Comparison of ENCODE assay signal across 25 cellular contexts in the genomic region with DNA sequence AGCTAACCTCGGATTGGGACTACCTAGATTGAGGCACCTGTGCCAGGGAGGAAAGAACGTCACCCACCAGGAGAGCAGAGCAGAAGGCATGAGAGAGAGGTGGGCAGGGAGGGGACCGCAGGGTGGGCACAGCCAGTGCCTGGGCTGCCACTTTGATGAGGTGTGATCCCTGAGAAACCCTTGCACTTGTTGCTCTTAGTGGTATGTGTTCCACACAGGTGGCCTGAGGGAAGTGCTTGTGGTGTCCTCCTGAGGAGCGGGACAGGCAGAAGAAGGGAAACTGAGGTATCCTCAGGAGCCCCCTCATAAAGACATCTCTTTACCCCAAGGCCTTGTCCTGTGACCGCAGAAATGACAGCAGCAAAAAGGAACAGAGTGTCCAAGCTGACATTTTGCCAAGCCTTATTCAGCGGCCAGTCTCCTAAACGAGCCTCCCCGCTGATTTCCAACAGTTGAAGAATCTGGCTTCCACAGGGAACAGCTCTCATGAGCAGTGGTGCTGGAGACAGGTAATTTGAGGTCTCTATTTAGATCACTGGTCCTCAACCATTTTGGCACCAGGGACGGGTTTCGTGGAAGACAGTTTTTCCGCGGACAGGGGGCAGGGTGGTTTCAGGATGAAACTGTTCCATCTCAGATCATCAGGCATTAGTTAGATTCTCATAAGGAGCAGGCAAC.
DNase-seq lines count a peak whose midpoint lies in the region; ATAC-seq and TF ChIP-seq lines count a peak whose summit lies in the region.
"Had no signal": no experiment of that assay in that cellular context is flagged by ENCODE, and none has a peak within 500 bp of the region (broad histone marks: within the 10 kb centered on the region; RNA-seq: fewer than 3 reads in every experiment).

No MANE protein-coding gene starts in this region.

- ATAC-seq in Right ventricle myocardium superior (ENCODE audit: poor library complexity): no peak
- ATAC-seq in activated T-cell treated with anti-CD3 and anti-CD28 coated beads, Interleukin-2, amount 50 U/mL, for 4 hours: no peak
- no peak for ATAC-seq in GM21737 (IDR thresholded peaks at IDR 0.05; ENCODE audit: unreplicated experiment)
- ATAC-seq: activated CD4-positive, CD25-positive, alpha-beta regulatory T cell treated with anti-CD3 and anti-CD28 coated beads, Interleukin-2, amount 50 U/mL, for 24 hours; left ventricle myocardium superior; stimulated activated naive B cell treated with anti-CD40 and anti-IgM and Interleukin-4, amounts not matched to agents 10 μg/mL and 1 μg/mL and 100 μg/mL, for 72 hours had no signal

- H4K20me1 ChIP-seq in neural progenitor cell (ENCODE audit: low read depth): no peaks in the 10 kb centered on the region

- CTCF ChIA-PET in AG04450 (lab: Charles Lee): no interaction called here

- in situ Hi-C loops in brain microvascular endothelial cell (cut with HindIII; ENCODE audit: low pct_ligation_motif_present, low sequenced_read_pairs): no loop called here

- H3K4me1 ChIP-seq in neural progenitor cell: peaks cover 4% of the 10 kb centered on the region
- H3K4me1 ChIP-seq: testis had no signal

- H3K36me3 ChIP-seq in brain microvascular endothelial cell (replicated peaks): no peaks in the 10 kb centered on the region
- no peaks in the 10 kb centered on the region for H3K36me3 ChIP-seq in neural progenitor cell

- no peak overlapping the region for H3K4me2 ChIP-seq in neural progenitor cell
- H3K4me2 ChIP-seq: hepatocyte had no signal

- DNase-seq in AG04450 (ENCODE audit: low read depth, low spot score) (no peak), HFFc6 (no peak), brain microvascular endothelial cell (no peak), neural progenitor cell (ENCODE audit: low spot score) (no peak), Right ventricle myocardium superior (no peak)
- DNase-seq in activated naive CD8-positive, alpha-beta T cell treated with anti-CD3 and anti-CD28 coated beads for 36 hours: no peak
- DNase-seq in activated T-cell treated with anti-CD3 and anti-CD28 coated beads, Interleukin-2, amount 50 U/mL, for 4 hours: no peak
- DNase-seq: activated CD8-positive, alpha-beta memory T cell treated with anti-CD3 and anti-CD28 coated beads for 24 hours; activated naive CD4-positive, alpha-beta T cell treated with anti-CD3 and anti-CD28 coated beads for 36 hours; activated T-cell treated with anti-CD3 and anti-CD28 coated beads, Interleukin-2, amount 50 U/mL, for 48 hours; central memory CD4-positive, alpha-beta T cell; DND-41; Kasumi-1; left ventricle myocardium superior; NCI-H1105; NCI-H2081 treated with DMSO at 0.1 percent for 48 hours; NCI-H524; small intestine; stimulated activated CD4-positive, alpha-beta T cell treated with anti-CD3 and anti-CD28 coated beads, Interleukin-2, amount 100 ng/mL, for 48 hours; stimulated activated naive B cell treated with anti-CD40 and anti-IgM and Interleukin-4, amounts not matched to agents 10 μg/mL and 1 μg/mL and 100 μg/mL, for 72 hours; SW 1271; testis had no signal

- H3K4me3 Mint-ChIP-seq in HFFc6: peak overlapping the region; percentile 78
- H3K4me3 Mint-ChIP-seq in neural progenitor cell: no peak overlapping the region
- no peak overlapping the region for H3K4me3 Mint-ChIP-seq in activated naive CD8-positive, alpha-beta T cell treated with anti-CD3 and anti-CD28 coated beads for 36 hours
- H3K4me3 Mint-ChIP-seq in activated T-cell treated with anti-CD3 and anti-CD28 coated beads, Interleukin-2, amount 50 U/mL, for 4 hours: no peak overlapping the region
- H3K4me3 Mint-ChIP-seq: activated naive CD4-positive, alpha-beta T cell treated with anti-CD3 and anti-CD28 coated beads for 36 hours; stimulated activated naive B cell treated with anti-CD40 and anti-IgM and Interleukin-4, amounts not matched to agents 10 μg/mL and 1 μg/mL and 100 μg/mL, for 72 hours had no signal

- no peak overlapping the region for H2AFZ ChIP-seq in neural progenitor cell (replicated peaks)
- H2AFZ ChIP-seq: hepatocyte had no signal

- no peaks in the 10 kb centered on the region for H3F3A ChIP-seq in neural progenitor cell (ENCODE audit: low read depth)

- H3K79me2 ChIP-seq in neural progenitor cell (ENCODE audit: low read depth): no peaks in the 10 kb centered on the region
- H3K79me2 ChIP-seq: hepatocyte had no signal

- intact Hi-C loops in Right ventricle myocardium superior (cut with DNase I): no loop called here

- H3K4me1 Mint-ChIP-seq in HFFc6 (ENCODE audit: low read depth) (peaks cover 77% of the 10 kb centered on the region), neural progenitor cell (peaks cover 6% of the 10 kb centered on the region)
- H3K4me1 Mint-ChIP-seq in activated naive CD8-positive, alpha-beta T cell treated with anti-CD3 and anti-CD28 coated beads for 36 hours: no peaks in the 10 kb centered on the region
- H3K4me1 Mint-ChIP-seq in activated T-cell treated with anti-CD3 and anti-CD28 coated beads, Interleukin-2, amount 50 U/mL, for 4 hours (ENCODE audit: low read depth): no peaks in the 10 kb centered on the region
- H3K4me1 Mint-ChIP-seq: stimulated activated naive B cell treated with anti-CD40 and anti-IgM and Interleukin-4, amounts not matched to agents 10 μg/mL and 1 μg/mL and 100 μg/mL, for 72 hours had no signal

- H3K27ac ChIP-seq in AG04450 (ENCODE audit: low read depth, low read length): peak overlapping the region; percentile 53
- peak overlapping the region; percentile 73 for H3K27ac ChIP-seq in brain microvascular endothelial cell
- H3K27ac ChIP-seq in neural progenitor cell: no peak overlapping the region
- H3K27ac ChIP-seq: hepatocyte, testis had no signal

- H3K27me3 Mint-ChIP-seq in HFFc6 (ENCODE audit: insufficient read depth): peaks cover 1% of the 10 kb centered on the region
- H3K27me3 Mint-ChIP-seq in neural progenitor cell (ENCODE audit: insufficient read depth, low read depth): peaks cover 13% of the 10 kb centered on the region
- peaks cover 34% of the 10 kb centered on the region for H3K27me3 Mint-ChIP-seq in activated naive CD8-positive, alpha-beta T cell treated with anti-CD3 and anti-CD28 coated beads for 36 hours
- H3K27me3 Mint-ChIP-seq in activated T-cell treated with anti-CD3 and anti-CD28 coated beads, Interleukin-2, amount 50 U/mL, for 4 hours (ENCODE audit: low read depth): peaks cover 34% of the 10 kb centered on the region

- no peak overlapping the region for H3K9ac ChIP-seq in neural progenitor cell

- H3K36me3 Mint-ChIP-seq in HFFc6 (ENCODE audit: low read depth) (no peaks in the 10 kb centered on the region; the same call in 1 of the 2 replicates), neural progenitor cell (no peaks in the 10 kb centered on the region)
- no peaks in the 10 kb centered on the region for H3K36me3 Mint-ChIP-seq in activated naive CD8-positive, alpha-beta T cell treated with anti-CD3 and anti-CD28 coated beads for 36 hours
- no peaks in the 10 kb centered on the region for H3K36me3 Mint-ChIP-seq in activated T-cell treated with anti-CD3 and anti-CD28 coated beads, Interleukin-2, amount 50 U/mL, for 4 hours (ENCODE audit: insufficient read depth)
- H3K36me3 Mint-ChIP-seq: stimulated activated naive B cell treated with anti-CD40 and anti-IgM and Interleukin-4, amounts not matched to agents 10 μg/mL and 1 μg/mL and 100 μg/mL, for 72 hours had no signal

- no peaks in the 10 kb centered on the region for H3K27me3 ChIP-seq in AG04450 (ENCODE audit: control insufficient read depth, insufficient read depth, low read length)
- no peaks in the 10 kb centered on the region for H3K27me3 ChIP-seq in brain microvascular endothelial cell (replicated peaks)
- H3K27me3 ChIP-seq in neural progenitor cell: no peaks in the 10 kb centered on the region
- H3K27me3 ChIP-seq: testis had no signal

- no peaks in the 10 kb centered on the region for H3K9me3 ChIP-seq in AG04450 (ENCODE audit: control insufficient read depth, insufficient read depth, low read length)
- no peaks in the 10 kb centered on the region for H3K9me3 ChIP-seq in neural progenitor cell (ENCODE audit: low read depth)
- H3K9me3 ChIP-seq: testis had no signal

- H3K4me3 ChIP-seq in AG04450 (ENCODE audit: low read depth, low read length): no peak overlapping the region
- no peak overlapping the region for H3K4me3 ChIP-seq in brain microvascular endothelial cell (ENCODE audit: low read depth, low read length)
- no peak overlapping the region for H3K4me3 ChIP-seq in neural progenitor cell
- H3K4me3 ChIP-seq: hepatocyte, testis had no signal

- POLR2A ChIA-PET in AG04450 (lab: Yijun Ruan, JAX): interaction anchor here (0.8 to 3.1 kb wide), 7 partner anchors 12 to 82 kb away, joined by 3 to 17 read pairs (median 4); partner anchors contain the start of gene FOXD1

- TF ChIP-seq CTCF in AG04450 (IDR thresholded peaks at IDR 0.05; ENCODE audit: low read depth, low read length) (no peak), HFFc6 (IDR thresholded peaks at IDR 0.05) (no peak), brain microvascular endothelial cell (IDR thresholded peaks at IDR 0.05; ENCODE audit: low read depth, low read length, missing control alignments) (no peak), neural progenitor cell (IDR thresholded peaks at IDR 0.05) (no peak)

- H3K27ac Mint-ChIP-seq in HFFc6 (peak overlapping the region; percentile 87), neural progenitor cell (peak overlapping the region; percentile 69)
- no peak overlapping the region for H3K27ac Mint-ChIP-seq in activated naive CD8-positive, alpha-beta T cell treated with anti-CD3 and anti-CD28 coated beads for 36 hours
- H3K27ac Mint-ChIP-seq: activated naive CD4-positive, alpha-beta T cell treated with anti-CD3 and anti-CD28 coated beads for 36 hours; stimulated activated naive B cell treated with anti-CD40 and anti-IgM and Interleukin-4, amounts not matched to agents 10 μg/mL and 1 μg/mL and 100 μg/mL, for 72 hours had no signal

- H3K9me3 Mint-ChIP-seq in HFFc6 (no peaks in the 10 kb centered on the region), neural progenitor cell (peaks cover 3% of the 10 kb centered on the region)
- no peaks in the 10 kb centered on the region for H3K9me3 Mint-ChIP-seq in activated naive CD8-positive, alpha-beta T cell treated with anti-CD3 and anti-CD28 coated beads for 36 hours
- no peaks in the 10 kb centered on the region for H3K9me3 Mint-ChIP-seq in activated T-cell treated with anti-CD3 and anti-CD28 coated beads, Interleukin-2, amount 50 U/mL, for 4 hours
- H3K9me3 Mint-ChIP-seq: activated naive CD4-positive, alpha-beta T cell treated with anti-CD3 and anti-CD28 coated beads for 36 hours; stimulated activated naive B cell treated with anti-CD40 and anti-IgM and Interleukin-4, amounts not matched to agents 10 μg/mL and 1 μg/mL and 100 μg/mL, for 72 hours had no signal
